Comparison of ENCODE assay signal across 1 cellular context in genomic region chr22:28689796-28690195, GRCh38. TPM values are rescaled to one million over a fixed set of nuclear protein-coding genes. Genes with fewer than 3 reads are reported as not detected.
"Had no signal": no experiment of that assay in that cellular context is flagged by ENCODE, and none has a peak within 500 bp of the region (broad histone marks: within the 10 kb centered on the region; RNA-seq: fewer than 3 reads in every experiment).

No MANE protein-coding gene starts in this region.

RNA-seq across cellular contexts. Expression of gene TTC28, which starts 10.2 kb away (rescaled TPM):
- total RNA-seq: HT-29 had no signal
